ENCODE assay signal across 8 cellular contexts in the genomic region with DNA sequence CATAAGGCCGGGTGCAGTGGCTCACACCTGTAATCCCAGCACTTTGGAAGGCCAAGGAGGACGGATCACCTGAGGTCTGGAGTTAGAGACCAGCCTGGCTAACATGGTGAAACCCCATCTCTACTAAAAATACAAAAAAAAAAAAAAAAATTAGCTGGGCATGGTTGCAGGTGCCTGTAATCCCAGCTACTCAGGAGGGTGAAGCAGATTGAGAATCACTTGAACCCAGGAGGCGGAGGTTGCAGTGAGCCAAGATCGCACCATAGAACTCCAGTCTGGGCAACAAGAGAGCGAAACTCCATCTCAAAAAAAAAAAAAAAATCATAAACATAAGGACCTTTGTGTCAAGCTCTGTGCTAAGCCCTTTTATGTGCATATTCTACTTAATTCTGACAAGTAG. TPM values are rescaled to one million over a fixed set of nuclear protein-coding genes. Genes with fewer than 3 reads are reported as not detected.
DNase-seq lines count a peak whose midpoint lies in the region; ATAC-seq and TF ChIP-seq lines count a peak whose summit lies in the region.
"Not testable (repeated sequence)": the region's sequence is repeated elsewhere in the genome, so short reads cannot be mapped to it uniquely, and the experiment has no call there.

No MANE protein-coding gene starts in this region.

- TF ChIP-seq EP300 in sigmoid colon (IDR thresholded peaks at IDR 0.05) = not testable (repeated sequence)

- peaks cover 47% of the 10 kb centered on the region for H3K4me1 Mint-ChIP-seq in activated T-helper 17 cell treated with anti-CD3 and anti-CD28 coated beads, Interleukin-2, amount 50 U/mL, for 72 hours
- H3K4me1 Mint-ChIP-seq in natural killer cell (peaks cover 51 to 59% of the 10 kb centered on the region in 2 donors), type B pancreatic cell (ENCODE audit: unreplicated experiment) (peaks cover 49% of the 10 kb centered on the region)

- not testable (repeated sequence) for H2AFZ ChIP-seq in Loucy (ENCODE audit: low read length)

- H3K27ac ChIP-seq in A673 (ENCODE audit: low read depth, low read length, poor library complexity, severe bottlenecking) = peak overlapping the region; percentile 4
- H3K27ac ChIP-seq in SK-N-MC = peak overlapping the region; percentile 4; the same call in 1 of the 2 replicates
- peak overlapping the region; percentile 44 for H3K27ac ChIP-seq in cardiac muscle cell
- H3K27ac ChIP-seq in sigmoid colon = peak overlapping the region in 3 of 4 donors; percentile 50 to 69 (median 59)

- H3K36me3 Mint-ChIP-seq in activated T-helper 17 cell treated with anti-CD3 and anti-CD28 coated beads, Interleukin-2, amount 50 U/mL, for 72 hours (ENCODE audit: low read depth) = peaks cover 37% of the 10 kb centered on the region
- H3K36me3 Mint-ChIP-seq in natural killer cell, type B pancreatic cell: not testable (repeated sequence)

- H3K4me1 ChIP-seq in A673 (ENCODE audit: insufficient read depth, low read length, poor library complexity, severe bottlenecking) = peaks cover 54% of the 10 kb centered on the region
- H3K4me1 ChIP-seq in Loucy (ENCODE audit: insufficient read depth, low read length, poor library complexity, severe bottlenecking) = peaks cover 34% of the 10 kb centered on the region
- peaks cover 10% of the 10 kb centered on the region for H3K4me1 ChIP-seq in cardiac muscle cell (ENCODE audit: low read depth)
- peaks cover 0 to 63% (median 48%) of the 10 kb centered on the region in 4 donors for H3K4me1 ChIP-seq in sigmoid colon

- TF ChIP-seq POLR2A in sigmoid colon (IDR thresholded peaks at IDR 0.05) = not testable (repeated sequence)

- H4K20me1 ChIP-seq in Loucy (ENCODE audit: insufficient read depth, low read length, poor library complexity, severe bottlenecking) = peaks cover 56% of the 10 kb centered on the region

- not testable (repeated sequence) for H3K9ac ChIP-seq in Loucy (ENCODE audit: low read depth, low read length, poor library complexity, severe bottlenecking); SK-N-MC (ENCODE audit: insufficient read length)

- not testable (repeated sequence) for H3K36me3 ChIP-seq in A673 (ENCODE audit: insufficient read depth, low read length, poor library complexity, severe bottlenecking); Loucy (ENCODE audit: insufficient read depth, low read length); SK-N-MC (ENCODE audit: insufficient read depth, low read length); cardiac muscle cell; sigmoid colon

- not testable (repeated sequence) for H3K9me3 Mint-ChIP-seq in activated T-helper 17 cell treated with anti-CD3 and anti-CD28 coated beads, Interleukin-2, amount 50 U/mL, for 72 hours; natural killer cell; type B pancreatic cell

- H3K27ac Mint-ChIP-seq in activated T-helper 17 cell treated with anti-CD3 and anti-CD28 coated beads, Interleukin-2, amount 50 U/mL, for 72 hours = peak overlapping the region; percentile 34
- peak overlapping the region; percentile 77 to 85 for H3K27ac Mint-ChIP-seq in natural killer cell
- H3K27ac Mint-ChIP-seq in type B pancreatic cell = peak overlapping the region; percentile 78

- BruUV-seq in A673 (replicated peaks; lab: Mats Ljungman, UMichigan) = not testable (repeated sequence)

- not testable (repeated sequence) for H3K9me2 ChIP-seq in Loucy (replicated peaks; ENCODE audit: low read depth, low read length)

- H3K27me3 Mint-ChIP-seq in activated T-helper 17 cell treated with anti-CD3 and anti-CD28 coated beads, Interleukin-2, amount 50 U/mL, for 72 hours; natural killer cell (ENCODE audit: low read depth in 2 of 2); type B pancreatic cell: not testable (repeated sequence)

- not testable (repeated sequence) for ATAC-seq in activated T-helper 17 cell treated with anti-CD3 and anti-CD28 coated beads, Interleukin-2, amount 50 U/mL, for 72 hours (replicated peaks); natural killer cell

- POLR2A ChIA-PET in A673 (lab: Charles Lee; ENCODE audit: low non-redundant PET) = interaction anchor here (0.7 kb wide), 1 partner anchor 15 kb away, joined by 9 read pairs; no protein-coding TSS in a partner anchor

- H3K9me3 ChIP-seq in A673 (ENCODE audit: low read depth, low read length, poor library complexity, severe bottlenecking); Loucy (ENCODE audit: insufficient read depth, low read depth, low read length); SK-N-MC (ENCODE audit: low read depth, low read length); cardiac muscle cell (ENCODE audit: low read depth); sigmoid colon: not testable (repeated sequence)

- not testable (repeated sequence) for H3F3A ChIP-seq in Loucy (ENCODE audit: low read depth)

- not testable (repeated sequence) for DNase-seq in A673 (ENCODE audit: low spot score); SK-N-MC (ENCODE audit: low read depth, low spot score); cardiac muscle cell (ENCODE audit: low read depth in 1 of 2, low spot score in 1 of 2); natural killer cell; sigmoid colon; type B pancreatic cell (ENCODE audit: extremely low spot score, unreplicated experiment)

- intact Hi-C loops in A673 (cut with micrococcal nuclease; ENCODE audit: unreplicated experiment); natural killer cell (cut with micrococcal nuclease); sigmoid colon (cut with DNase I): not testable (repeated sequence)

- peak overlapping the region; percentile 35 for H3K4me2 ChIP-seq in Loucy (ENCODE audit: low read depth, low read length, poor library complexity, severe bottlenecking)

- not testable (repeated sequence) for TF ChIP-seq CTCF in A673 (conservative IDR thresholded peaks at IDR 0.05; ENCODE audit: low read depth, low read length); Loucy (conservative IDR thresholded peaks at IDR 0.05; ENCODE audit: low read length); cardiac muscle cell (IDR thresholded peaks at IDR 0.05; ENCODE audit: low read depth, low read length); natural killer cell (IDR thresholded peaks at IDR 0.05); sigmoid colon (IDR thresholded peaks at IDR 0.05); type B pancreatic cell (conservative IDR thresholded peaks at IDR 0.05)

- 76 to 89% methylated on average over 5 of the region's 5 CpGs for WGBS in sigmoid colon, 2 donors

- H3K4me3 ChIP-seq in A673 (ENCODE audit: low read depth, low read length, poor library complexity, severe bottlenecking); Loucy (ENCODE audit: low read length, poor library complexity, severe bottlenecking); SK-N-MC; cardiac muscle cell; sigmoid colon: not testable (repeated sequence)

- peaks cover 92% of the 10 kb centered on the region for H3K79me2 ChIP-seq in Loucy (ENCODE audit: insufficient read depth, low read length)

- CTCF ChIA-PET in A673 (lab: Charles Lee) = not testable (repeated sequence)

- not testable (repeated sequence) for H3K27me3 ChIP-seq in A673 (replicated peaks; ENCODE audit: insufficient read depth, low read depth, low read length, poor library complexity); Loucy (ENCODE audit: insufficient read depth, low read length, poor library complexity, severe bottlenecking); cardiac muscle cell; sigmoid colon

- H3K4me3 Mint-ChIP-seq in activated T-helper 17 cell treated with anti-CD3 and anti-CD28 coated beads, Interleukin-2, amount 50 U/mL, for 72 hours = peak overlapping the region; percentile 60
- H3K4me3 Mint-ChIP-seq in natural killer cell, type B pancreatic cell: not testable (repeated sequence)

RNA-seq across cellular contexts. Expression of a gene that starts 7.8 kb away (rescaled TPM):
- 60.7 and 78.0 TPM in 2 replicates for total RNA-seq in A673 (2021)
- total RNA-seq in activated T-helper 17 cell treated with anti-CD3 and anti-CD28 coated beads, Interleukin-2, amount 50 U/mL, for 72 hours = 10 to 100 TPM; 19.5 to 25.8 TPM
- total RNA-seq in cardiac muscle cell = 26.5 and 27.4 TPM in 2 replicates
- 11.5 and 18.0 TPM in 2 replicates for polyA plus RNA-seq in cardiac muscle cell
- total RNA-seq in natural killer cell = 10 to 100 TPM; 15.5 to 29.1 (median 28.6) TPM
- 10 to 100 TPM; 17.4 to 33.4 (median 21.5) TPM for total RNA-seq in sigmoid colon
- polyA plus RNA-seq in sigmoid colon = 10 to 100 TPM; 17.1 to 46.0 (median 17.4) TPM
- 47.9 and 49.7 TPM in 2 replicates for total RNA-seq in type B pancreatic cell (ENCODE audit: low replicate concordance)

Comparison
In these comparisons a context has a peak if more than half of its experiments do, and no peak if none do; other contexts are left out.
1. H3K27ac ChIP-seq: peak in every context shown above with its lines; median percentile 59 in sigmoid colon; 44 in cardiac muscle cell; 4 in A673; 4 in SK-N-MC.